1 cellular context compared by ENCODE assay signal in the genomic region with DNA sequence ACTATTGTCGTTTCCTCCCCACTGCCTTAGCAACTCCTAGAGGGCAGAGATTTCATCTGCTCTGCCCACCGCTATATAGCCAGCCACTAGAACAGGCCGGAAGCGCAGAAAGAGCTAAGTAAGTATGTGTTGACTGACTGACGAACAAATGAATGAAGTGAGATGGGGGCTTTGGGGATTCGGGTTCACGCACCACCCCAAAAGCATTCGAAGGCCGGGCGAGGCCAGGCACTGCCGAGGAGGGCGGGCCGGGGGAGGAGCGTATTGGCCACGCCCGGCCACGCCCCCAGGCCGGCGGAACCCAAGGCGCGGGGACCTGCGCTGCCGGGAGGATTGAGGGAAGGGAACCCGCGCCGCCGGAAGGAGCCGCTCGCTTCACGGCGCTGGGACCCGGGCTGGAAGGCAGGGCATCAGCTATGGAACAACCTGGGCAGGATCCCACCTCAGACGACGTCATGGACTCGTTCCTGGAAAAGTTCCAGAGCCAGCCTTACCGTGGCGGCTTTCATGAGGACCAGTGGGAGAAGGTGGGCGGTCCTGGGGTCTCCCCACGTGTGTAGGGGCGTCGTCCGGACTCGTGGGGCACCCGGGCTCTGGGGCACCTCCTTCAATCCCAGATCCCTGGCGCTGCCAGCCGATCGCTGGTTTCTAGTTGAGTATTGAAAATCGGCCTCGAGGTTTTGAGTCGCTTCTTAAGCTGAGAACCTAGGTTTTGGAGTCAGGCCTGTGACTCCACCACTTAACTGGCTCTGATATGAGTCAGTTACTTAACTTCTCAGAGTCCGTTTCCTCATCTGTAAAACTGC.
A peak's percentile ranks its signal among the peaks of the same experiment; 100 is the strongest.
TF ChIP-seq lines count a peak whose summit lies in the region.

A gene with protein sequence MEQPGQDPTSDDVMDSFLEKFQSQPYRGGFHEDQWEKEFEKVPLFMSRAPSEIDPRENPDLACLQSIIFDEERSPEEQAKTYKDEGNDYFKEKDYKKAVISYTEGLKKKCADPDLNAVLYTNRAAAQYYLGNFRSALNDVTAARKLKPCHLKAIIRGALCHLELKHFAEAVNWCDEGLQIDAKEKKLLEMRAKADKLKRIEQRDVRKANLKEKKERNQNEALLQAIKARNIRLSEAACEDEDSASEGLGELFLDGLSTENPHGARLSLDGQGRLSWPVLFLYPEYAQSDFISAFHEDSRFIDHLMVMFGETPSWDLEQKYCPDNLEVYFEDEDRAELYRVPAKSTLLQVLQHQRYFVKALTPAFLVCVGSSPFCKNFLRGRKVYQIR (plus strand): TSS at position 369 of the 806 bp plus-strand sequence. CDS start 48 bp downstream, at position 417.

TF ChIP-seq in HepG2, 621 proteins besides CTCF, POLR2A, EP300 and RAD21 (continued from another document and continues in another):
- TF ChIP-seq, protein P1, sequence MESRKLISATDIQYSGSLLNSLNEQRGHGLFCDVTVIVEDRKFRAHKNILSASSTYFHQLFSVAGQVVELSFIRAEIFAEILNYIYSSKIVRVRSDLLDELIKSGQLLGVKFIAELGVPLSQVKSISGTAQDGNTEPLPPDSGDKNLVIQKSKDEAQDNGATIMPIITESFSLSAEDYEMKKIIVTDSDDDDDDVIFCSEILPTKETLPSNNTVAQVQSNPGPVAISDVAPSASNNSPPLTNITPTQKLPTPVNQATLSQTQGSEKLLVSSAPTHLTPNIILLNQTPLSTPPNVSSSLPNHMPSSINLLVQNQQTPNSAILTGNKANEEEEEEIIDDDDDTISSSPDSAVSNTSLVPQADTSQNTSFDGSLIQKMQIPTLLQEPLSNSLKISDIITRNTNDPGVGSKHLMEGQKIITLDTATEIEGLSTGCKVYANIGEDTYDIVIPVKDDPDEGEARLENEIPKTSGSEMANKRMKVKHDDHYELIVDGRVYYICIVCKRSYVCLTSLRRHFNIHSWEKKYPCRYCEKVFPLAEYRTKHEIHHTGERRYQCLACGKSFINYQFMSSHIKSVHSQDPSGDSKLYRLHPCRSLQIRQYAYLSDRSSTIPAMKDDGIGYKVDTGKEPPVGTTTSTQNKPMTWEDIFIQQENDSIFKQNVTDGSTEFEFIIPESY (CRISPR knock-in tag; IDR thresholded peaks at IDR 0.05): no peak
- TF ChIP-seq WIZ (CRISPR knock-in tag; IDR thresholded peaks at IDR 0.05): 0 out of 2 replicates have a peak, but pooled peaks have one; percentile 62
- TF ChIP-seq, protein P2, sequence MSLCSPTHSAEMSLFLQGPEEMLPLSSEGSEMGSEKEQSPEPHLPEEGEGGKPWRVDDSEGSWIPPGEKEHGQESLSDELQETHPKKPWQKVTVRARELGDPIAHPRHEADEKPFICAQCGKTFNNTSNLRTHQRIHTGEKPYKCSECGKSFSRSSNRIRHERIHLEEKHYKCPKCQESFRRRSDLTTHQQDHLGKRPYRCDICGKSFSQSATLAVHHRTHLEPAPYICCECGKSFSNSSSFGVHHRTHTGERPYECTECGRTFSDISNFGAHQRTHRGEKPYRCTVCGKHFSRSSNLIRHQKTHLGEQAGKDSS (CRISPR knock-in tag; IDR thresholded peaks at IDR 0.05; ENCODE audit: borderline replicate concordance, low read depth): peak; percentile 92
- no peak for TF ChIP-seq MAFG (CRISPR knock-in tag; IDR thresholded peaks at IDR 0.05)
- TF ChIP-seq, protein P3, sequence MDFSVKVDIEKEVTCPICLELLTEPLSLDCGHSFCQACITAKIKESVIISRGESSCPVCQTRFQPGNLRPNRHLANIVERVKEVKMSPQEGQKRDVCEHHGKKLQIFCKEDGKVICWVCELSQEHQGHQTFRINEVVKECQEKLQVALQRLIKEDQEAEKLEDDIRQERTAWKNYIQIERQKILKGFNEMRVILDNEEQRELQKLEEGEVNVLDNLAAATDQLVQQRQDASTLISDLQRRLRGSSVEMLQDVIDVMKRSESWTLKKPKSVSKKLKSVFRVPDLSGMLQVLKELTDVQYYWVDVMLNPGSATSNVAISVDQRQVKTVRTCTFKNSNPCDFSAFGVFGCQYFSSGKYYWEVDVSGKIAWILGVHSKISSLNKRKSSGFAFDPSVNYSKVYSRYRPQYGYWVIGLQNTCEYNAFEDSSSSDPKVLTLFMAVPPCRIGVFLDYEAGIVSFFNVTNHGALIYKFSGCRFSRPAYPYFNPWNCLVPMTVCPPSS (IDR thresholded peaks at IDR 0.05): no peak
- TF ChIP-seq, protein P4, sequence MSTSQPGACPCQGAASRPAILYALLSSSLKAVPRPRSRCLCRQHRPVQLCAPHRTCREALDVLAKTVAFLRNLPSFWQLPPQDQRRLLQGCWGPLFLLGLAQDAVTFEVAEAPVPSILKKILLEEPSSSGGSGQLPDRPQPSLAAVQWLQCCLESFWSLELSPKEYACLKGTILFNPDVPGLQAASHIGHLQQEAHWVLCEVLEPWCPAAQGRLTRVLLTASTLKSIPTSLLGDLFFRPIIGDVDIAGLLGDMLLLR (CRISPR knock-in tag; IDR thresholded peaks at IDR 0.05): peak; percentile 87
- TF ChIP-seq HNRNPLL (IDR thresholded peaks at IDR 0.05; ENCODE audit: low read depth, low read length, poor library complexity, severe bottlenecking): peak; percentile 56
- peak; percentile 73 for TF ChIP-seq EED (CRISPR knock-in tag; IDR thresholded peaks at IDR 0.05)
- peak; percentile 96 for TF ChIP-seq REPIN1 (CRISPR knock-in tag; IDR thresholded peaks at IDR 0.05; ENCODE audit: borderline replicate concordance, low read depth)
- TF ChIP-seq KLF13 (CRISPR knock-in tag; IDR thresholded peaks at IDR 0.05): peak; percentile 40; the same call in 1 of the 2 replicates
- TF ChIP-seq, protein P5, sequence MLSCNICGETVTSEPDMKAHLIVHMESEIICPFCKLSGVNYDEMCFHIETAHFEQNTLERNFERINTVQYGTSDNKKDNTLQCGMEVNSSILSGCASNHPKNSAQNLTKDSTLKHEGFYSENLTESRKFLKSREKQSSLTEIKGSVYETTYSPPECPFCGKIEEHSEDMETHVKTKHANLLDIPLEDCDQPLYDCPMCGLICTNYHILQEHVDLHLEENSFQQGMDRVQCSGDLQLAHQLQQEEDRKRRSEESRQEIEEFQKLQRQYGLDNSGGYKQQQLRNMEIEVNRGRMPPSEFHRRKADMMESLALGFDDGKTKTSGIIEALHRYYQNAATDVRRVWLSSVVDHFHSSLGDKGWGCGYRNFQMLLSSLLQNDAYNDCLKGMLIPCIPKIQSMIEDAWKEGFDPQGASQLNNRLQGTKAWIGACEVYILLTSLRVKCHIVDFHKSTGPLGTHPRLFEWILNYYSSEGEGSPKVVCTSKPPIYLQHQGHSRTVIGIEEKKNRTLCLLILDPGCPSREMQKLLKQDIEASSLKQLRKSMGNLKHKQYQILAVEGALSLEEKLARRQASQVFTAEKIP (CRISPR knock-in tag; IDR thresholded peaks at IDR 0.05; ENCODE audit: borderline replicate concordance): no peak
- peak; percentile 43 for TF ChIP-seq CCAR2 (optimal IDR thresholded peaks at IDR 0.05; ENCODE audit: low read depth, low read length)
- peak; percentile 29; the same call in 1 of the 2 replicates for TF ChIP-seq CEBPG (CRISPR knock-in tag; IDR thresholded peaks at IDR 0.05)
- TF ChIP-seq POGZ (CRISPR knock-in tag; IDR thresholded peaks at IDR 0.05): peak; percentile 97
- TF ChIP-seq KDM2A (CRISPR knock-in tag; IDR thresholded peaks at IDR 0.05; ENCODE audit: borderline replicate concordance, low read depth): peak; percentile 97
- TF ChIP-seq ZNF577 (CRISPR knock-in tag; IDR thresholded peaks at IDR 0.05; ENCODE audit: borderline replicate concordance, low read depth): 0 out of 2 replicates have a peak, but pooled peaks have one; percentile 60
- TF ChIP-seq, protein P6, sequence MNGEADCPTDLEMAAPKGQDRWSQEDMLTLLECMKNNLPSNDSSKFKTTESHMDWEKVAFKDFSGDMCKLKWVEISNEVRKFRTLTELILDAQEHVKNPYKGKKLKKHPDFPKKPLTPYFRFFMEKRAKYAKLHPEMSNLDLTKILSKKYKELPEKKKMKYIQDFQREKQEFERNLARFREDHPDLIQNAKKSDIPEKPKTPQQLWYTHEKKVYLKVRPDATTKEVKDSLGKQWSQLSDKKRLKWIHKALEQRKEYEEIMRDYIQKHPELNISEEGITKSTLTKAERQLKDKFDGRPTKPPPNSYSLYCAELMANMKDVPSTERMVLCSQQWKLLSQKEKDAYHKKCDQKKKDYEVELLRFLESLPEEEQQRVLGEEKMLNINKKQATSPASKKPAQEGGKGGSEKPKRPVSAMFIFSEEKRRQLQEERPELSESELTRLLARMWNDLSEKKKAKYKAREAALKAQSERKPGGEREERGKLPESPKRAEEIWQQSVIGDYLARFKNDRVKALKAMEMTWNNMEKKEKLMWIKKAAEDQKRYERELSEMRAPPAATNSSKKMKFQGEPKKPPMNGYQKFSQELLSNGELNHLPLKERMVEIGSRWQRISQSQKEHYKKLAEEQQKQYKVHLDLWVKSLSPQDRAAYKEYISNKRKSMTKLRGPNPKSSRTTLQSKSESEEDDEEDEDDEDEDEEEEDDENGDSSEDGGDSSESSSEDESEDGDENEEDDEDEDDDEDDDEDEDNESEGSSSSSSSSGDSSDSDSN (CRISPR knock-in tag; IDR thresholded peaks at IDR 0.05): peak; percentile 73; the same call in 1 of the 2 replicates
- TF ChIP-seq ZMYM4 (CRISPR knock-in tag; IDR thresholded peaks at IDR 0.05): peak; percentile 92
- TF ChIP-seq ZSCAN9 (CRISPR knock-in tag; IDR thresholded peaks at IDR 0.05; ENCODE audit: borderline replicate concordance): peak; percentile 68
- TF ChIP-seq RBFOX2 (IDR thresholded peaks at IDR 0.05; ENCODE audit: low read depth, low read length): peak; percentile 89
- 0 out of 2 replicates have a peak, but pooled peaks have one; percentile 26 for TF ChIP-seq RELA (CRISPR knock-in tag; IDR thresholded peaks at IDR 0.05)
- peak; percentile 84 for TF ChIP-seq FOXO1 (CRISPR knock-in tag; IDR thresholded peaks at IDR 0.05)
- peak; percentile 82; the same call in 1 of the 2 replicates for TF ChIP-seq HOXA5 (CRISPR knock-in tag; IDR thresholded peaks at IDR 0.05)
- peak; percentile 85 for TF ChIP-seq MED1 (CRISPR knock-in tag; IDR thresholded peaks at IDR 0.05)
- TF ChIP-seq, protein P7, sequence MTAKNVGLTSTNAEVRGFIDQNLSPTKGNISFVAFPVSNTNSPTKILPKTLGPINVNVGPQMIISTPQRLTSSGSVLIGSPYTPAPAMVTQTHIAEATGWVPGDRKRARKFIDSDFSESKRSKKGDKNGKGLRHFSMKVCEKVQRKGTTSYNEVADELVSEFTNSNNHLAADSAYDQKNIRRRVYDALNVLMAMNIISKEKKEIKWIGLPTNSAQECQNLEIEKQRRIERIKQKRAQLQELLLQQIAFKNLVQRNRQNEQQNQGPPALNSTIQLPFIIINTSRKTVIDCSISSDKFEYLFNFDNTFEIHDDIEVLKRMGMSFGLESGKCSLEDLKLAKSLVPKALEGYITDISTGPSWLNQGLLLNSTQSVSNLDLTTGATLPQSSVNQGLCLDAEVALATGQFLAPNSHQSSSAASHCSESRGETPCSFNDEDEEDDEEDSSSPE (CRISPR knock-in tag; IDR thresholded peaks at IDR 0.05): peak; percentile 56
- peak; percentile 19; the same call in 1 of the 2 replicates for TF ChIP-seq ZNF460 (CRISPR knock-in tag; IDR thresholded peaks at IDR 0.05; ENCODE audit: borderline replicate concordance)
- TF ChIP-seq, protein P8, sequence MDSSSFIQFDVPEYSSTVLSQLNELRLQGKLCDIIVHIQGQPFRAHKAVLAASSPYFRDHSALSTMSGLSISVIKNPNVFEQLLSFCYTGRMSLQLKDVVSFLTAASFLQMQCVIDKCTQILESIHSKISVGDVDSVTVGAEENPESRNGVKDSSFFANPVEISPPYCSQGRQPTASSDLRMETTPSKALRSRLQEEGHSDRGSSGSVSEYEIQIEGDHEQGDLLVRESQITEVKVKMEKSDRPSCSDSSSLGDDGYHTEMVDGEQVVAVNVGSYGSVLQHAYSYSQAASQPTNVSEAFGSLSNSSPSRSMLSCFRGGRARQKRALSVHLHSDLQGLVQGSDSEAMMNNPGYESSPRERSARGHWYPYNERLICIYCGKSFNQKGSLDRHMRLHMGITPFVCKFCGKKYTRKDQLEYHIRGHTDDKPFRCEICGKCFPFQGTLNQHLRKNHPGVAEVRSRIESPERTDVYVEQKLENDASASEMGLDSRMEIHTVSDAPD (CRISPR knock-in tag; IDR thresholded peaks at IDR 0.05): peak; percentile 63; the same call in 1 of the 2 replicates
- TF ChIP-seq, protein P9, sequence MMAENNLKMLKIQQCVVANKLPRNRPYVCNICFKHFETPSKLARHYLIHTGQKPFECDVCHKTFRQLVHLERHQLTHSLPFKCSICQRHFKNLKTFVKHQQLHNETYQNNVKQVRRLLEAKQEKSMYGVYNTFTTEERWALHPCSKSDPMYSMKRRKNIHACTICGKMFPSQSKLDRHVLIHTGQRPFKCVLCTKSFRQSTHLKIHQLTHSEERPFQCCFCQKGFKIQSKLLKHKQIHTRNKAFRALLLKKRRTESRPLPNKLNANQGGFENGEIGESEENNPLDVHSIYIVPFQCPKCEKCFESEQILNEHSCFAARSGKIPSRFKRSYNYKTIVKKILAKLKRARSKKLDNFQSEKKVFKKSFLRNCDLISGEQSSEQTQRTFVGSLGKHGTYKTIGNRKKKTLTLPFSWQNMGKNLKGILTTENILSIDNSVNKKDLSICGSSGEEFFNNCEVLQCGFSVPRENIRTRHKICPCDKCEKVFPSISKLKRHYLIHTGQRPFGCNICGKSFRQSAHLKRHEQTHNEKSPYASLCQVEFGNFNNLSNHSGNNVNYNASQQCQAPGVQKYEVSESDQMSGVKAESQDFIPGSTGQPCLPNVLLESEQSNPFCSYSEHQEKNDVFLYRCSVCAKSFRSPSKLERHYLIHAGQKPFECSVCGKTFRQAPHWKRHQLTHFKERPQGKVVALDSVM (CRISPR knock-in tag; IDR thresholded peaks at IDR 0.05): peak; percentile 75
- TF ChIP-seq ZFP90 (CRISPR knock-in tag; IDR thresholded peaks at IDR 0.05; ENCODE audit: borderline replicate concordance): peak; percentile 45; the same call in 1 of the 2 replicates
- TF ChIP-seq TSC22D2 (CRISPR knock-in tag; IDR thresholded peaks at IDR 0.05; ENCODE audit: borderline replicate concordance): 0 out of 2 replicates have a peak, but pooled peaks have one; percentile 45
- TF ChIP-seq CC2D1A (CRISPR knock-in tag; IDR thresholded peaks at IDR 0.05): no peak
- TF ChIP-seq AGO1 (IDR thresholded peaks at IDR 0.05; ENCODE audit: low read depth, low read length, poor library complexity, severe bottlenecking): no peak
- TF ChIP-seq, protein P10, sequence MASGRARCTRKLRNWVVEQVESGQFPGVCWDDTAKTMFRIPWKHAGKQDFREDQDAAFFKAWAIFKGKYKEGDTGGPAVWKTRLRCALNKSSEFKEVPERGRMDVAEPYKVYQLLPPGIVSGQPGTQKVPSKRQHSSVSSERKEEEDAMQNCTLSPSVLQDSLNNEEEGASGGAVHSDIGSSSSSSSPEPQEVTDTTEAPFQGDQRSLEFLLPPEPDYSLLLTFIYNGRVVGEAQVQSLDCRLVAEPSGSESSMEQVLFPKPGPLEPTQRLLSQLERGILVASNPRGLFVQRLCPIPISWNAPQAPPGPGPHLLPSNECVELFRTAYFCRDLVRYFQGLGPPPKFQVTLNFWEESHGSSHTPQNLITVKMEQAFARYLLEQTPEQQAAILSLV (CRISPR knock-in tag; IDR thresholded peaks at IDR 0.05; ENCODE audit: borderline replicate concordance): peak; percentile 82; the same call in 1 of the 2 replicates
- TF ChIP-seq ZNF768 (CRISPR knock-in tag; IDR thresholded peaks at IDR 0.05): peak; percentile 83; the same call in 1 of the 2 replicates
